1 cellular context compared by ENCODE assay signal in the genomic region with DNA sequence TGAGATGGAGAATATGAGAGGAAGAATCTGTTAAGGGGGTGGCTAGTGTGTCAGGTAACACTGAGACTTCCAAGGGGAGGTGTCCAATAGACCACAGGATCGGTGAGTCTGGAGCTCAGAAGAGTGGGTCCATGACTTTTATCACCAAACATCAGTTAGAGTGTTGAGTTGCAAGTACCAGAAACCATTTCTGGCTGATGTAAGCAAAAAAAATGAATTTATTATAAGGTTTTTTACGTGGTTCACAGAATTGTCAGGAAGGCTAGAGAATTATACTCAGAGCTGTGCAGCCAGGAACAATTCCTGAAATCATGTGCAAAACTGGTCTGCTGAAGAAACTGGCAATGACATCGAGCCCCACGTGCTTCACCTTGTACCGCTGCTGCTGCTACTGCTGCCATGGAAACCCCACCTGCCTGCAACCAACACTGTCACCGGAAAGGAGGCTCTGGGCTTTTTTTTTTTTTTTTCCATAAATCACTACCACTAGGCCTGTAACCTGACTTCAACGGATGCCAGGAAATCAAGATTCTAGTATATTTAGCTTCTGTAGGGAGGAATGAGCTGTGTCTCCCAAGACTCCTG.
TF ChIP-seq lines count a peak whose summit lies in the region.

No MANE protein-coding gene starts in this region.

TF ChIP-seq in K562, 482 proteins besides CTCF, POLR2A, EP300 and RAD21 (continued from another document):
- TF ChIP-seq PBX2 (CRISPR knock-in tag; IDR thresholded peaks at IDR 0.05; ENCODE audit: low read depth), result no peak
- peak; percentile 72 for TF ChIP-seq PBX2 (tag; conservative IDR thresholded peaks at IDR 0.05; ENCODE audit: low read depth)
